Comparison of ENCODE assay signal across 33 cellular contexts in genomic region chr11:7703785-7704184, GRCh38. TPM values are rescaled to one million over a fixed set of nuclear protein-coding genes. Genes with fewer than 3 reads are reported as not detected.
"Had no signal": no experiment of that assay in that cellular context is flagged by ENCODE, and none has a peak within 500 bp of the region (broad histone marks: within the 10 kb centered on the region; RNA-seq: fewer than 3 reads in every experiment).

No MANE protein-coding gene starts in this region.

- ATAC-seq: activated CD8-positive, alpha-beta T cell treated with anti-CD3 and anti-CD28 coated beads for 36 hours; activated naive CD4-positive, alpha-beta T cell treated with anti-CD3 and anti-CD28 coated beads, Interleukin-2, amount 50 U/mL, for 72 hours; activated T-cell treated with anti-CD3 and anti-CD28 coated beads, Interleukin-2, amount 50 U/mL, for 4 hours; activated T-cell treated with anti-CD3 and anti-CD28 coated beads, Interleukin-2, amount 50 U/mL, for 72 hours; activated T-helper 17 cell treated with anti-CD3 and anti-CD28 coated beads, Interleukin-2, amount 50 U/mL, for 72 hours; body of pancreas had no signal

- DNase-seq: activated B cell treated with CpG ODN at 0.5 μM for 24 hours; activated CD4-positive, alpha-beta memory T cell treated with anti-CD3 and anti-CD28 coated beads for 36 hours; activated CD4-positive, alpha-beta T cell treated with anti-CD3 and anti-CD28 coated beads for 4 hours; activated CD4-positive, alpha-beta T cell treated with anti-CD3 and anti-CD28 coated beads, Interleukin-2, amount 10 ng/mL, durations not matched to agents 24 days and 14 days; activated CD4-positive, alpha-beta T cell treated with anti-CD3 and anti-CD28 coated beads, Interleukin-2, amount 50 U/mL, for 1 hour; activated CD4-positive, alpha-beta T cell treated with anti-CD3 and anti-CD28 coated beads, Interleukin-2, amount 50 U/mL, for 4 hours; activated CD4-positive, CD25-positive, alpha-beta regulatory T cell treated with anti-CD3 and anti-CD28 coated beads, Interleukin-2, amount 50 U/mL, for 72 hours; activated CD8-positive, alpha-beta memory T cell treated with anti-CD3 and anti-CD28 coated beads, Interleukin-2, amount 50 U/mL, for 4 hours; activated CD8-positive, alpha-beta T cell treated with anti-CD3 and anti-CD28 coated beads for 36 hours; activated effector memory CD4-positive, alpha-beta T cell treated with anti-CD3 and anti-CD28 coated beads, Interleukin-2, amount 50 U/mL, for 16 hours; activated gamma-delta T cell treated with Interleukin-2 at 50 U/mL for 16 hours; activated naive CD4-positive, alpha-beta T cell; activated naive CD4-positive, alpha-beta T cell treated with anti-CD3 and anti-CD28 coated beads for 36 hours; activated naive CD4-positive, alpha-beta T cell treated with anti-CD3 and anti-CD28 coated beads, Interleukin-2, amount 50 U/mL, for 16 hours; activated naive CD8-positive, alpha-beta T cell treated with anti-CD3 and anti-CD28 coated beads for 36 hours; activated T-cell treated with anti-CD3 and anti-CD28 coated beads for 4 hours; activated T-cell treated with anti-CD3 and anti-CD28 coated beads, Interleukin-2, amount 50 U/mL, for 1 hour; activated T-cell treated with anti-CD3 and anti-CD28 coated beads, Interleukin-2, amount 50 U/mL, for 4 hours; activated T-cell treated with anti-CD3 and anti-CD28 coated beads, Interleukin-2, amount 50 U/mL, for 72 hours; adrenal gland; amniotic stem cell; aorta; body of pancreas; brain microvascular endothelial cell; caudate nucleus; cerebellar nuclear complex; T-helper 1 cell; T-helper 2 cell; T-helper 9 cell had no signal

RNA-seq across cellular contexts. Expression of gene OVCH2, which starts 2.5 kb away (rescaled TPM):
- total RNA-seq: activated B cell treated with CpG ODN at 0.5 μM for 24 hours; activated CD4-positive, alpha-beta memory T cell treated with anti-CD3 and anti-CD28 coated beads for 36 hours; activated CD4-positive, alpha-beta T cell treated with anti-CD3 and anti-CD28 coated beads, Interleukin-2, amount 10 ng/mL, durations not matched to agents 24 days and 14 days; activated CD8-positive, alpha-beta memory T cell treated with anti-CD3 and anti-CD28 coated beads for 36 hours; activated CD8-positive, alpha-beta T cell treated with anti-CD3 and anti-CD28 coated beads for 36 hours; activated naive CD4-positive, alpha-beta T cell treated with anti-CD3 and anti-CD28 coated beads for 36 hours; activated naive CD4-positive, alpha-beta T cell treated with anti-CD3 and anti-CD28 coated beads, Interleukin-2, amount 50 U/mL, for 72 hours; activated naive CD8-positive, alpha-beta T cell treated with anti-CD3 and anti-CD28 coated beads for 36 hours; activated T-cell treated with anti-CD3 and anti-CD28 coated beads, Interleukin-2, amount 50 U/mL, for 4 hours; activated T-cell treated with anti-CD3 and anti-CD28 coated beads, Interleukin-2, amount 50 U/mL, for 72 hours; activated T-helper 1 cell treated with anti-CD3 and anti-CD28 coated beads, Interleukin-12 subunit alpha, Interleukin-12 subunit beta, Interleukin-2, Interleukin-4 antibody, amounts not matched to agents 30 ng/mL and 10 ng/mL and 1 ng/mL, durations not matched to agents 14 hours and 24 hours and 36 hours; activated T-helper 17 cell treated with anti-CD3 and anti-CD28 coated beads, Interleukin-2, amount 50 U/mL, for 72 hours; adrenal gland; body of pancreas had no signal
